In the genomic region with DNA sequence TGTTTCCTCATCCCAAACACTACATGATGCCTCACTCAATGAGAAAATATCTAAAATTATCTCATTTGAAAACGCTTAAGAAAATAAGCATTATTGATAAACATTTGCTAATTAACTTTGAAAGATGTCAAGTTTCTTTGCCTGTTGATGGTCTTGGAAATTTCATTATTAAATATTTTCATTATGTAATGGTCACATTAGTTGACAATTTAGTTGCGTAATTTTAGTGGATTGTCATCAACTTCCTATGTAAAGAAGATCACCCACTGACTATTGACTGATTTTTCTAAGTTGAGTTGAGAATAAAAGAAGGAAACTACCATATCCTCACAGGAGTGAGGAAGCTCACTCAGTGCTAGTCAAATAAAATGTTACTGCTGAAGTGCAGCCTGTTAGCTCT, we compare ENCODE assay signal across 20 cellular contexts.
"Had no signal": no experiment of that assay in that cellular context is flagged by ENCODE, and none has a peak within 500 bp of the region (broad histone marks: within the 10 kb centered on the region; RNA-seq: fewer than 3 reads in every experiment).

No MANE protein-coding gene starts in this region.

- H3K27me3 Mint-ChIP-seq: IgD-negative memory B cell had no signal

- DNase-seq: KBM-7, MV-4-11, NCI-H1048, NCI-H1105, NCI-H1417, NCI-H1436 treated with DMSO at 0.1 percent for 48 hours, NCI-H1694, NCI-H1930, NCI-H2081, NCI-H2107, NCI-H2227 treated with DMSO at 0.1 percent for 48 hours, NCI-H524, NCI-H526 treated with DMSO at 0.1 percent for 48 hours, NCI-H748 treated with DMSO at 0.1 percent for 48 hours, RPMI8226, SIG-M5, SK-N-SH, T-helper 1 cell, T-helper 17 cell had no signal

- H3K4me1 Mint-ChIP-seq: IgD-negative memory B cell, T-helper 17 cell had no signal

- H3K4me3 Mint-ChIP-seq: IgD-negative memory B cell, T-helper 17 cell had no signal

- ATAC-seq: T-helper 17 cell had no signal

- H3K27ac Mint-ChIP-seq: IgD-negative memory B cell, T-helper 17 cell had no signal
